Comparison of ENCODE assay signal across 8 cellular contexts in the genomic region with DNA sequence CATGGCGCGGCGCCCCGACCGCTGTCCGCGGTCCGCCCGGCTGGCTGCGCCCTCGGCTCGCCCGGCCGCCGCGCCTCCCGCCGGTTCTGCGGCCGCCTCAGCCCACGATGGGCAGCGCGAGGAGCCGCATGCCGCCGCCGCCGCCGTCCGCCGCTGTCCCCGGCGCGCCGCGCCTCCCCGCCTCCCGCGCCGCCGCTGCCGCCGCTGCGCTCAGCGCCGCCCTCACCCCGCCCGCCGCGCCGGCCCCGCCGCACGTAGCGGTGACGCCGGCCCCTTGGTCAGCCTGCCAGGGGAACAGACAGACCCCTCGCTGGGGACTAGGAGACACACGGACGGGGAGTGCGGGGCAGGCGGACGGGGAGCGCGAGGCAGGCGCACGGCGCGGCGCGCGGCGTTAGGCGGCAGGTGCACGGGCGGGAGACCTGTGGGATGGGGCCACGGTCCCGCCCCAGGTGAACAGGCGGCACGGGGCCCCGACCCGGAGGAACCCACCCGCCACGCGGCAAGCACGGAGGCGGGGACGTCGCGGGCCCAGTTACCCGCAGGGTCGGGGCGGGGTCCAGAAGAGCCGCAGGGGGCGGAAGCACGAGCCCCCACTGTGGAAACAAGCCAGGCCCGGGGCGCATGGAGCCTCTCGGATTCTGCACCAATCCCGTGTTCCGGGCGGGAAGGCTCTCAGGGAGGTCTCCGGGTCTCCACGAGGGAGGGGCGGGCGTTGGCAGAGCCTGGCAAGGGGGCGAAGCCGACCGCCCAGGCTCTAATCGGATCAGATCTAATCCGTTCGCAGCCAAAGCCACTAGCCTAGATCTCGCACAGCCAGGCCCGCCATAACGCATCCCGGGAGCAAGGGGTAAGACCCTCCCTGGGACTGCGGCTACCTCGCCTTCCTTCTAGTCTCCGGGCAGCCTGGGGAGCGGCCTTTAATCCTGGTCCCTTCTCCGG. TPM values are rescaled to one million over a fixed set of nuclear protein-coding genes. Genes with fewer than 3 reads are reported as not detected.
DNase-seq lines count a peak whose midpoint lies in the region; ATAC-seq and TF ChIP-seq lines count a peak whose summit lies in the region.

A gene with protein sequence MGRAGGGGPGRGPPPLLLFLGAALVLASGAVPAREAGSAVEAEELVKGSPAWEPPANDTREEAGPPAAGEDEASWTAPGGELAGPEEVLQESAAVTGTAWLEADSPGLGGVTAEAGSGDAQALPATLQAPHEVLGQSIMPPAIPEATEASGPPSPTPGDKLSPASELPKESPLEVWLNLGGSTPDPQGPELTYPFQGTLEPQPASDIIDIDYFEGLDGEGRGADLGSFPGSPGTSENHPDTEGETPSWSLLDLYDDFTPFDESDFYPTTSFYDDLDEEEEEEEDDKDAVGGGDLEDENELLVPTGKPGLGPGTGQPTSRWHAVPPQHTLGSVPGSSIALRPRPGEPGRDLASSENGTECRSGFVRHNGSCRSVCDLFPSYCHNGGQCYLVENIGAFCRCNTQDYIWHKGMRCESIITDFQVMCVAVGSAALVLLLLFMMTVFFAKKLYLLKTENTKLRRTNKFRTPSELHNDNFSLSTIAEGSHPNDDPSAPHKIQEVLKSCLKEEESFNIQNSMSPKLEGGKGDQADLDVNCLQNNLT (minus strand): TSS at position 175 of the 942 bp plus-strand sequence. CDS start 172 bp downstream, at position 3.

- no peaks in the 10 kb centered on the region for H3K9me3 Mint-ChIP-seq in CD4-positive, alpha-beta T cell
- H3K9me3 Mint-ChIP-seq in activated CD8-positive, alpha-beta memory T cell treated with anti-CD3 and anti-CD28 coated beads, Interleukin-2, amount 10 ng/mL, durations not matched to agents 7 days and 5 days (ENCODE audit: low read depth): no peaks in the 10 kb centered on the region
- H3K9me3 Mint-ChIP-seq in natural killer cell: no peaks in the 10 kb centered on the region

- no peak for TF ChIP-seq CTCF in CD4-positive, alpha-beta T cell (IDR thresholded peaks at IDR 0.05)
- no peak for TF ChIP-seq CTCF in natural killer cell (IDR thresholded peaks at IDR 0.05)

- in situ Hi-C loops in KBM-7 (cut with MboI; ENCODE audit: low pct_unique_long_range_greater_than_20kb, low sequenced_read_pairs): no loop called here

- no peak within 1 kb of the TSS for H3K27ac ChIP-seq in CD4-positive, alpha-beta T cell (ENCODE audit: low read depth, low read length)
- H3K27ac ChIP-seq in urinary bladder (ENCODE audit: low read depth): no peak within 1 kb of the TSS

- H3K4me3 ChIP-seq in urinary bladder (ENCODE audit: low read depth, low read length): peak within 1 kb of the TSS; percentile 86

- WGBS in urinary bladder: 4% methylated on average over 121 of the region's 121 CpGs

- no peak within 1 kb of the TSS for H3K27ac Mint-ChIP-seq in CD4-positive, alpha-beta T cell
- H3K27ac Mint-ChIP-seq in activated CD8-positive, alpha-beta memory T cell treated with anti-CD3 and anti-CD28 coated beads, Interleukin-2, amount 10 ng/mL, durations not matched to agents 7 days and 5 days: no peak within 1 kb of the TSS
- no peak within 1 kb of the TSS for H3K27ac Mint-ChIP-seq in natural killer cell

- ATAC-seq in CD4-positive, alpha-beta T cell (ENCODE audit: poor library complexity): peak; percentile 54
- peak; percentile 32 for ATAC-seq in HG03342 (IDR thresholded peaks at IDR 0.05; ENCODE audit: unreplicated experiment)
- peak; percentile 56 for ATAC-seq in activated CD8-positive, alpha-beta memory T cell treated with anti-CD3 and anti-CD28 coated beads, Interleukin-2, amount 10 ng/mL, durations not matched to agents 7 days and 5 days
- ATAC-seq in esophagus mucosa: peak; percentile 24
- peak; percentile 49 to 60 (median 59) for ATAC-seq in natural killer cell

- peaks cover 27% of the 10 kb centered on the region for H3K27me3 Mint-ChIP-seq in CD4-positive, alpha-beta T cell
- peaks cover 40% of the 10 kb centered on the region for H3K27me3 Mint-ChIP-seq in activated CD8-positive, alpha-beta memory T cell treated with anti-CD3 and anti-CD28 coated beads, Interleukin-2, amount 10 ng/mL, durations not matched to agents 7 days and 5 days
- peaks cover 0 to 4% of the 10 kb centered on the region in 2 donors for H3K27me3 Mint-ChIP-seq in natural killer cell (ENCODE audit: low read depth in 2 of 2)

- peaks cover 21% of the 10 kb centered on the region for H3K27me3 ChIP-seq in CD4-positive, alpha-beta T cell (ENCODE audit: control insufficient read depth, insufficient read depth, low read length)

- peak in 7 of 10 experiments; percentile 4 to 40 (median 9) for DNase-seq in CD4-positive, alpha-beta T cell
- no peak for DNase-seq in activated CD8-positive, alpha-beta memory T cell treated with anti-CD3 and anti-CD28 coated beads, Interleukin-2, amount 10 ng/mL, durations not matched to agents 7 days and 5 days
- peak; percentile 28 for DNase-seq in natural killer cell
- DNase-seq in OCI-M1 (lab: John Stamatoyannopoulos, UW): no peak
- no peak for DNase-seq in KBM-7

- H3K4me1 Mint-ChIP-seq in CD4-positive, alpha-beta T cell (ENCODE audit: low read depth): peaks cover 10% of the 10 kb centered on the region
- H3K4me1 Mint-ChIP-seq in activated CD8-positive, alpha-beta memory T cell treated with anti-CD3 and anti-CD28 coated beads, Interleukin-2, amount 10 ng/mL, durations not matched to agents 7 days and 5 days: no peaks in the 10 kb centered on the region
- no peaks in the 10 kb centered on the region for H3K4me1 Mint-ChIP-seq in natural killer cell

- H3K36me3 ChIP-seq in urinary bladder (ENCODE audit: insufficient read depth): no peaks in the 10 kb centered on the region

- POLR2A ChIA-PET in CD4-positive, alpha-beta T cell (lab: Charles Lee): no interaction called here

- H3K4me3 Mint-ChIP-seq in CD4-positive, alpha-beta T cell: peak within 1 kb of the TSS; percentile 81
- peak within 1 kb of the TSS; percentile 54 for H3K4me3 Mint-ChIP-seq in activated CD8-positive, alpha-beta memory T cell treated with anti-CD3 and anti-CD28 coated beads, Interleukin-2, amount 10 ng/mL, durations not matched to agents 7 days and 5 days
- peak within 1 kb of the TSS; percentile 79 for H3K4me3 Mint-ChIP-seq in natural killer cell

- CTCF ChIA-PET in CD4-positive, alpha-beta T cell (lab: Charles Lee): no interaction called here
- CTCF ChIA-PET in activated CD8-positive, alpha-beta memory T cell treated with anti-CD3 and anti-CD28 coated beads, Interleukin-2, amount 10 ng/mL, durations not matched to agents 7 days and 5 days (lab: Charles Lee): interaction anchor here (0.6 to 2.2 kb wide), 2 partner anchors 58 to 158 kb away, joined by 3 to 11 read pairs; no protein-coding TSS in a partner anchor

- intact Hi-C loops in CD4-positive, alpha-beta T cell (cut with DNase I, micrococcal nuclease): loop anchor here in 1 of 2 experiments (2.0 kb wide), 1 partner anchor 202 kb away; the partner anchor contains the start of gene SMARCC1
- intact Hi-C loops in natural killer cell (cut with micrococcal nuclease): no loop called here

- H3K4me1 ChIP-seq in urinary bladder (ENCODE audit: insufficient read depth): no peaks in the 10 kb centered on the region

- H3K9me3 ChIP-seq in CD4-positive, alpha-beta T cell (ENCODE audit: control insufficient read depth, low read length): no peaks in the 10 kb centered on the region

- H3K36me3 Mint-ChIP-seq in CD4-positive, alpha-beta T cell (ENCODE audit: low read depth): no peaks in the 10 kb centered on the region
- no peaks in the 10 kb centered on the region for H3K36me3 Mint-ChIP-seq in activated CD8-positive, alpha-beta memory T cell treated with anti-CD3 and anti-CD28 coated beads, Interleukin-2, amount 10 ng/mL, durations not matched to agents 7 days and 5 days
- H3K36me3 Mint-ChIP-seq in natural killer cell: no peaks in the 10 kb centered on the region

RNA-seq across cellular contexts. Expression of the gene that starts here (rescaled TPM):
- under 1 TPM in 1 of 2 experiments, not detected in 1; 0.39 TPM for total RNA-seq in CD4-positive, alpha-beta T cell
- total RNA-seq in activated CD8-positive, alpha-beta memory T cell treated with anti-CD3 and anti-CD28 coated beads, Interleukin-2, amount 10 ng/mL, durations not matched to agents 7 days and 5 days: under 1 TPM; 0.21 to 0.32 TPM
- total RNA-seq in esophagus mucosa (0.48 TPM), natural killer cell (under 1 TPM; 0.07 to 0.63 (median 0.23) TPM), urinary bladder (2.9 TPM)
- polyA plus RNA-seq in urinary bladder: 0.35 TPM

Comparison
In these comparisons a context has a peak if more than half of its experiments do, and no peak if none do; other contexts are left out.
1. Peak in DNase-seq and ATAC-seq in CD4-positive, alpha-beta T cell; RNA of the gene not detected or under 1 TPM.
2. Peak in ATAC-seq in activated CD8-positive, alpha-beta memory T cell treated with anti-CD3 and anti-CD28 coated beads, Interleukin-2, amount 10 ng/mL, durations not matched to agents 7 days and 5 days; RNA of the gene not detected or under 1 TPM.
3. Peak in ATAC-seq in esophagus mucosa; RNA of the gene not detected or under 1 TPM.
4. Peak in DNase-seq and ATAC-seq in natural killer cell; RNA of the gene not detected or under 1 TPM.